In the genomic region with DNA sequence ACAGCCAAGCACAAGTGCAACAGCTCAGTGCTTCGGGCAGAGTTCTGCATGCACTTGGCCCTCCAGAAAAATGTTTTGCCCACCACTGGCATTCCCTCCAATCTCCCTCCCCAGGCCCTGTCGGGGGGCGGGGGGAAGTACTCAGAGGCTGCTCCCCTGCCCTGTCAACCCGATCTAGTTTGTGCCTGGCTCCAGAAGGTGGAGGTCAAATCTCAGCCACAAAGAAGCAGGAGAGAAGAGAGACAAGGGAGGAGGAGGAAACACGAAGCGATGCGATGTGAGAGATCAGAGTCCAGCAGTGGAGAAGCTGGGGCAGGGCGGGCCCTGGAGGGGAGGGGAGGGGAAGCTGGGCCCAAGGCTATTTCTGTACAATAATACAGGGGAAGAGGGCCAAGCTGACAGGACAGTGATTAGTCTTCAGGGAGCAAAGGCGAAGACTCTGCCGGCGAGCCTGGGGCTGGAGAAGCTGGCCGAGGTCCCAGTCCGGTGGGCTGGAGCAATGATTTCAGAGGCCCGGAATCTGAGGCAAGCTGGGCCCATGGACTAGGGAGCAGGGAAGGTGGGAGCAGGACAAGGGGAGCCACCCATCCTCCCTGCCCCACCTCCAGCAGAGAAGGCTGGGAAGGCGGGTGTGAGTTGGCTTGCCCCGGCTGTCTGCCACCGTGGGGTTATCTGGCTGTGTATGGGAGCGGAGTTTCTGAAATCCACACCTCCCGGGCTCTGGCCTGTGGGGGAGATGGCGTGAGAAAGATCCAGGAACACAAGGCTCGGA, we compare ENCODE assay signal across 13 cellular contexts.
A peak's percentile ranks its signal among the peaks of the same experiment; 100 is the strongest.
DNase-seq lines count a peak whose midpoint lies in the region; ATAC-seq and TF ChIP-seq lines count a peak whose summit lies in the region.
"Had no signal": no experiment of that assay in that cellular context is flagged by ENCODE, and none has a peak within 500 bp of the region (broad histone marks: within the 10 kb centered on the region; RNA-seq: fewer than 3 reads in every experiment).

No MANE protein-coding gene starts in this region.

- intact Hi-C loops in Caco-2 (cut with micrococcal nuclease; ENCODE audit: unreplicated experiment) (no loop called here), mammary epithelial cell (cut with micrococcal nuclease) (loop anchor here (5.0 kb wide), 1 partner anchor 59 kb away; no protein-coding TSS in a partner anchor)
- intact Hi-C loops in CD8-positive, alpha-beta T cell (cut with DNase I, micrococcal nuclease): no loop called here

- no peaks in the 10 kb centered on the region for H3K9me3 Mint-ChIP-seq in Caco-2 (ENCODE audit: unreplicated experiment)
- no peaks in the 10 kb centered on the region for H3K9me3 Mint-ChIP-seq in CD8-positive, alpha-beta T cell
- H3K9me3 Mint-ChIP-seq: immature natural killer cell had no signal

- CTCF ChIA-PET in Caco-2 (lab: Charles Lee): interaction anchor here (0.5 to 0.7 kb wide), 2 partner anchors 113 to 168 kb away, joined by 3 read pairs; no protein-coding TSS in a partner anchor
- CTCF ChIA-PET in mammary epithelial cell (lab: Charles Lee; ENCODE audit: low non-redundant PET): no interaction called here
- CTCF ChIA-PET in CD8-positive, alpha-beta T cell (lab: Charles Lee): no interaction called here

- no peaks in the 10 kb centered on the region for H4K20me1 ChIP-seq in mammary epithelial cell (ENCODE audit: insufficient read depth, low read length)

- H3K27me3 ChIP-seq in Caco-2 (replicated peaks; ENCODE audit: control insufficient read depth, insufficient read depth, low read length): no peaks in the 10 kb centered on the region
- no peaks in the 10 kb centered on the region for H3K27me3 ChIP-seq in mammary epithelial cell (ENCODE audit: insufficient read depth, low read length)
- no peaks in the 10 kb centered on the region for H3K27me3 ChIP-seq in parathyroid adenoma (ENCODE audit: control insufficient read depth, insufficient read depth, low read length)
- no peaks in the 10 kb centered on the region for H3K27me3 ChIP-seq in CD8-positive, alpha-beta T cell (ENCODE audit: insufficient read depth, low read length)

- no peak overlapping the region for H3K27ac Mint-ChIP-seq in Caco-2 (ENCODE audit: unreplicated experiment)
- no peak overlapping the region for H3K27ac Mint-ChIP-seq in CD8-positive, alpha-beta T cell
- H3K27ac Mint-ChIP-seq: immature natural killer cell had no signal

- ATAC-seq in GM18861 (IDR thresholded peaks at IDR 0.05; ENCODE audit: unreplicated experiment) (no peak), GM21717 (IDR thresholded peaks at IDR 0.05; ENCODE audit: unreplicated experiment) (no peak)
- no peak for ATAC-seq in CD8-positive, alpha-beta T cell

- H3K27ac ChIP-seq in mammary epithelial cell (ENCODE audit: insufficient read depth, low read depth, low read length) (no peak overlapping the region), parathyroid adenoma (peak overlapping the region; percentile 85)
- no peak overlapping the region for H3K27ac ChIP-seq in CD8-positive, alpha-beta T cell (ENCODE audit: low read depth, low read length)

- TF ChIP-seq CTCF in Caco-2 (IDR thresholded peaks at IDR 0.05; ENCODE audit: insufficient read depth in 1 of 2, low read depth in 1 of 2, low read length in 1 of 2, severe bottlenecking in 1 of 2, unreplicated experiment in 1 of 2) (no peak), mammary epithelial cell (conservative IDR thresholded peaks at IDR 0.05 in 1 of 2, IDR thresholded peaks at IDR 0.05 in 1 of 2; ENCODE audit: extremely low read depth in 1 of 2, insufficient read depth in 1 of 2, low read depth in 1 of 2, low read length in 2 of 2) (no peak), parathyroid adenoma (IDR thresholded peaks at IDR 0.05) (no peak)
- no peak for TF ChIP-seq CTCF in CD8-positive, alpha-beta T cell (IDR thresholded peaks at IDR 0.05)

- H3K36me3 ChIP-seq in Caco-2 (ENCODE audit: control insufficient read depth, insufficient read depth, low read length) (no peaks in the 10 kb centered on the region), mammary epithelial cell (ENCODE audit: insufficient read depth, low read length) (no peaks in the 10 kb centered on the region), parathyroid adenoma (ENCODE audit: control insufficient read depth, insufficient read depth, low read length) (no peaks in the 10 kb centered on the region)
- no peaks in the 10 kb centered on the region for H3K36me3 ChIP-seq in CD8-positive, alpha-beta T cell (ENCODE audit: insufficient read depth, low read length)

- no peaks in the 10 kb centered on the region for H3K36me3 Mint-ChIP-seq in Caco-2 (ENCODE audit: insufficient read depth, unreplicated experiment)
- no peaks in the 10 kb centered on the region for H3K36me3 Mint-ChIP-seq in CD8-positive, alpha-beta T cell
- H3K36me3 Mint-ChIP-seq: immature natural killer cell had no signal

- no peaks in the 10 kb centered on the region for H3K27me3 Mint-ChIP-seq in Caco-2 (ENCODE audit: insufficient read depth, unreplicated experiment)
- peaks cover 5% of the 10 kb centered on the region for H3K27me3 Mint-ChIP-seq in CD8-positive, alpha-beta T cell (ENCODE audit: low read depth)

- POLR2A ChIA-PET in Caco-2 (lab: Charles Lee): no interaction called here
- POLR2A ChIA-PET in CD8-positive, alpha-beta T cell (lab: Charles Lee): no interaction called here

- no peaks in the 10 kb centered on the region for H3K79me2 ChIP-seq in mammary epithelial cell (ENCODE audit: insufficient read depth, low read length)
- H3K79me2 ChIP-seq in parathyroid adenoma: no peaks in the 10 kb centered on the region

- peaks cover 8% of the 10 kb centered on the region for H3K4me1 Mint-ChIP-seq in Caco-2 (ENCODE audit: low read depth, unreplicated experiment)
- no peaks in the 10 kb centered on the region for H3K4me1 Mint-ChIP-seq in CD8-positive, alpha-beta T cell (ENCODE audit: low read depth)
- H3K4me1 Mint-ChIP-seq: immature natural killer cell had no signal

- in situ Hi-C loops in mammary epithelial cell (cut with MboI; ENCODE audit: low sequenced_read_pairs in 2 of 2): no loop called here

- H3K9me3 ChIP-seq in Caco-2 (no peaks in the 10 kb centered on the region), mammary epithelial cell (replicated peaks; ENCODE audit: insufficient read depth, low read length) (no peaks in the 10 kb centered on the region), parathyroid adenoma (ENCODE audit: control insufficient read depth, low read length) (no peaks in the 10 kb centered on the region)
- H3K9me3 ChIP-seq in CD8-positive, alpha-beta T cell (ENCODE audit: low read length): no peaks in the 10 kb centered on the region

- DNase-seq in Caco-2: peak; percentile 16 to 42
- peak; percentile 35 for DNase-seq in mammary epithelial cell
- DNase-seq in iris pigment epithelial cell (ENCODE audit: low read depth): peak; percentile 43
- DNase-seq in stimulated activated CD8-positive, alpha-beta memory T cell treated with anti-CD3 and anti-CD28 coated beads, Interleukin-4, amount 100 ng/mL, for 48 hours: no peak
- no peak for DNase-seq in CD8-positive, alpha-beta T cell
- DNase-seq: activated T-cell treated with anti-CD3 and anti-CD28 coated beads for 4 hours; immature natural killer cell; Kasumi-1; NCI-H774; stimulated activated CD4-positive, alpha-beta T cell treated with anti-CD3 and anti-CD28 coated beads, Interleukin-4, amount 100 ng/mL, for 4 hours had no signal

- H3K4me1 ChIP-seq in Caco-2: 0 out of 2 replicates have a peak, but pooled peaks cover 4% of the 10 kb centered on the region
- peaks cover 37% of the 10 kb centered on the region for H3K4me1 ChIP-seq in mammary epithelial cell (ENCODE audit: insufficient read depth, low read length)
- H3K4me1 ChIP-seq in parathyroid adenoma: peaks cover 29% of the 10 kb centered on the region
- H3K4me1 ChIP-seq in CD8-positive, alpha-beta T cell (ENCODE audit: insufficient read depth, low read length): no peaks in the 10 kb centered on the region

- no peak overlapping the region for H3K4me3 Mint-ChIP-seq in Caco-2 (ENCODE audit: unreplicated experiment)
- H3K4me3 Mint-ChIP-seq in CD8-positive, alpha-beta T cell: no peak overlapping the region
- H3K4me3 Mint-ChIP-seq: immature natural killer cell had no signal

- no peak overlapping the region for H3K9ac ChIP-seq in mammary epithelial cell (ENCODE audit: insufficient read depth, low read length)
- H3K9ac ChIP-seq in parathyroid adenoma: no peak overlapping the region

- 55% methylated on average over 13 of the region's 21 CpGs for WGBS in mammary epithelial cell (ENCODE audit: low coverage, missing lambda C conversion rate)

- dilution Hi-C loops in mammary epithelial cell (cut with HindIII; ENCODE audit: low sequenced_read_pairs): no loop called here

- peak overlapping the region; percentile 44 for H3K4me2 ChIP-seq in mammary epithelial cell (ENCODE audit: insufficient read depth, low read depth, low read length)
- H3K4me2 ChIP-seq in parathyroid adenoma (ENCODE audit: low read length): no peak overlapping the region

- H3K4me3 ChIP-seq in Caco-2 (ENCODE audit: low read depth, low read length) (no peak overlapping the region), mammary epithelial cell (replicated peaks in 1 of 3; ENCODE audit: insufficient read depth in 1 of 3, low read depth in 2 of 3, low read length in 3 of 3) (no peak overlapping the region), parathyroid adenoma (ENCODE audit: low read depth, low read length) (no peak overlapping the region)
- H3K4me3 ChIP-seq in CD8-positive, alpha-beta T cell (ENCODE audit: low read depth, low read length): no peak overlapping the region

- BruUV-seq in Caco-2 (replicated peaks; lab: Mats Ljungman, UMichigan) (no TSS peak), mammary epithelial cell (replicated peaks; lab: Mats Ljungman, UMichigan) (no TSS peak)

- peak overlapping the region; percentile 60 for H2AFZ ChIP-seq in mammary epithelial cell (ENCODE audit: low read depth, low read length)
- peak overlapping the region; percentile 45 for H2AFZ ChIP-seq in parathyroid adenoma

Comparison
In these comparisons a context has a peak if more than half of its experiments do, and no peak if none do; other contexts are left out.
1. DNase-seq: peak in Caco-2 (2 of 2), mammary epithelial cell (single experiment) and iris pigment epithelial cell (single experiment); none in stimulated activated CD8-positive, alpha-beta memory T cell treated with anti-CD3 and anti-CD28 coated beads, Interleukin-4, amount 100 ng/mL, for 48 hours (single experiment) and CD8-positive, alpha-beta T cell (0 of 7).